17 cellular contexts compared by ENCODE assay signal in genomic region chr15:82126346-82126745, GRCh38.
A peak's percentile ranks its signal among the peaks of the same experiment; 100 is the strongest.
DNase-seq lines count a peak whose midpoint lies in the region; ATAC-seq and TF ChIP-seq lines count a peak whose summit lies in the region.
"Had no signal": no experiment of that assay in that cellular context is flagged by ENCODE, and none has a peak within 500 bp of the region (broad histone marks: within the 10 kb centered on the region; RNA-seq: fewer than 3 reads in every experiment).

No MANE protein-coding gene starts in this region.

- no peak overlapping the region for H3K4me2 ChIP-seq in osteoblast (ENCODE audit: insufficient read depth, low read length)
- H3K4me2 ChIP-seq: BLaER1 treated with 17β-estradiol and CSF1 and Interleukin-3, amounts not matched to agents 10 nM and 100 nM had no signal

- H3K4me3 ChIP-seq in MG63 (no peak overlapping the region), osteoblast (ENCODE audit: insufficient read depth, low read length) (no peak overlapping the region)
- H3K4me3 ChIP-seq: BLaER1 treated with 17β-estradiol and CSF1 and Interleukin-3, amounts not matched to agents 10 nM and 100 nM; GM23248 had no signal

- no peaks in the 10 kb centered on the region for H3K9me3 ChIP-seq in MG63
- H3K9me3 ChIP-seq in osteoblast (ENCODE audit: low read depth, low read length), result no peaks in the 10 kb centered on the region
- H3K9me3 ChIP-seq: BE2C; BLaER1 treated with 17β-estradiol and CSF1 and Interleukin-3, amounts not matched to agents 10 nM and 100 nM had no signal

- H3K36me3 ChIP-seq in MG63 (peaks cover 10% of the 10 kb centered on the region), osteoblast (ENCODE audit: insufficient read depth, low read length) (no peaks in the 10 kb centered on the region)
- H3K36me3 ChIP-seq: BE2C had no signal

- ATAC-seq in GM21360 (IDR thresholded peaks at IDR 0.05; ENCODE audit: unreplicated experiment), result no peak

- H3K79me2 ChIP-seq in osteoblast (ENCODE audit: insufficient read depth, low read length), result peaks cover 1% of the 10 kb centered on the region

- no peaks in the 10 kb centered on the region for H3K27me3 ChIP-seq in MG63
- H3K27me3 ChIP-seq in osteoblast (ENCODE audit: insufficient read depth, low read length), result no peaks in the 10 kb centered on the region
- H3K27me3 ChIP-seq: BE2C; BLaER1 treated with 17β-estradiol and CSF1 and Interleukin-3, amounts not matched to agents 10 nM and 100 nM had no signal

- H2AFZ ChIP-seq in osteoblast (ENCODE audit: low read length), result no peak overlapping the region
- H2AFZ ChIP-seq: GM23248 had no signal

- H3K27ac ChIP-seq in osteoblast (ENCODE audit: low read depth, low read length), result peak overlapping the region; percentile 50
- H3K27ac ChIP-seq: BLaER1 treated with 17β-estradiol and CSF1 and Interleukin-3, amounts not matched to agents 10 nM and 100 nM; GM23248 had no signal

- DNase-seq in Daoy (ENCODE audit: low read depth), result peak; percentile 36
- DNase-seq in MG63, result peak; percentile 56
- DNase-seq in osteoblast (ENCODE audit: insufficient read length, low spot score, missing footprints), result no peak
- DNase-seq in 8988T, result no peak
- no peak for DNase-seq in A172 (ENCODE audit: low spot score)
- DNase-seq: AML-193; BE2C; CD4-positive, alpha-beta T cell; CD8-positive, alpha-beta memory T cell; DMS 273 treated with DMSO at 0.1 percent for 48 hours; DMS79; GF-D8; GM23248; H7; HCEC 1CT had no signal

- H4K20me1 ChIP-seq in osteoblast (ENCODE audit: insufficient read depth, low read length), result no peaks in the 10 kb centered on the region
- H4K20me1 ChIP-seq: BLaER1 treated with 17β-estradiol and CSF1 and Interleukin-3, amounts not matched to agents 10 nM and 100 nM had no signal

- peaks cover 50% of the 10 kb centered on the region for H3K4me1 ChIP-seq in osteoblast (ENCODE audit: insufficient read depth, low read length)

- no peak for TF ChIP-seq CTCF in osteoblast (IDR thresholded peaks at IDR 0.05; ENCODE audit: extremely low read depth, low read depth, low read length)

Comparison
In these comparisons a context has a peak if more than half of its experiments do, and no peak if none do; other contexts are left out.
1. DNase-seq: peak in Daoy (single experiment) and MG63 (single experiment); none in osteoblast (single experiment), 8988T (single experiment) and A172 (single experiment).